1 cellular context compared by ENCODE assay signal in the genomic region with DNA sequence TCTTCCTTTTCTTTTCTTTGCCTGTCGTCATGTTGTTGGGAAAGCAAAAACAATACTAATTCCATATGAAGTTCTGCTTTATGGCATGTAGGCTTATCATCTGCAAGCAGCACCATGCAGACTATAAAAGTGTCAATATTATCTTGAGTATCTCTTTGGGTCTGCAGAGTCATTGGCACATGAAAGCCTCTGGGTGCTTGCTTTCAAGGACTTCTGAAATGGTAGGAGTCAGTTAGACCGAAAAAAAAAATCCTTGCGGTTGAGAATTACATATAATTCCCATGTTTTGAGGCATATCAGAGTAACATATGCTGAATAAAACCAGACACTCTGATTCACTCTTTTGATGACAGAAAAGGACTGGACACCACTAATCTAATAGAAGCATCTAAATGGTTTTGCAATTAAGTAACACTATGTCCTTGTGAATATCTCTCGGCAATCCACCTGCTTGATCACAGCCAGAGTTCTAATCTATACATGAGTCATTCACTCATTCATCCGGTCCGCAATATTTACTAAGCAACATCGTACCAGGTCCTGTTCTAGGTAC.
TF ChIP-seq lines count a peak whose summit lies in the region.

No MANE protein-coding gene starts in this region.

TF ChIP-seq in K562, 482 proteins besides CTCF, POLR2A, EP300 and RAD21 (continues in another document):
- peak; percentile 71 to 80 for TF ChIP-seq KDM1A (IDR thresholded peaks at IDR 0.05)
- TF ChIP-seq CBFA2T2 (conservative IDR thresholded peaks at IDR 0.05), result peak; percentile 75
- peak; percentile 66 for TF ChIP-seq FOXM1 (IDR thresholded peaks at IDR 0.05; ENCODE audit: low read depth)
- no peak for TF ChIP-seq FOXM1 (CRISPR knock-in tag; IDR thresholded peaks at IDR 0.05; ENCODE audit: low read depth)
- TF ChIP-seq RNF2 (IDR thresholded peaks at IDR 0.05), result peak; percentile 81
- TF ChIP-seq ZNF764 (CRISPR knock-in tag; IDR thresholded peaks at IDR 0.05; ENCODE audit: low read depth), result no peak
- TF ChIP-seq MEIS2 (IDR thresholded peaks at IDR 0.05; ENCODE audit: partially characterized antibody), result peak; percentile 98
- no peak for TF ChIP-seq MBD2 (IDR thresholded peaks at IDR 0.05; ENCODE audit: borderline replicate concordance, low read depth)
- TF ChIP-seq, protein P1, sequence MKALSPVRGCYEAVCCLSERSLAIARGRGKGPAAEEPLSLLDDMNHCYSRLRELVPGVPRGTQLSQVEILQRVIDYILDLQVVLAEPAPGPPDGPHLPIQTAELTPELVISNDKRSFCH (CRISPR knock-in tag; IDR thresholded peaks at IDR 0.05), result no peak
- TF ChIP-seq, protein P1 (tag; IDR thresholded peaks at IDR 0.05), result no peak
- peak; percentile 81 for TF ChIP-seq MAFG (tag; conservative IDR thresholded peaks at IDR 0.05)
- TF ChIP-seq SMARCA4 (IDR thresholded peaks at IDR 0.05), result peak; percentile 94
- TF ChIP-seq SPI1 (IDR thresholded peaks at IDR 0.05; ENCODE audit: borderline replicate concordance, low read depth, low read length), result no peak
- no peak for TF ChIP-seq ZNF586 (CRISPR knock-in tag; conservative IDR thresholded peaks at IDR 0.05)
- TF ChIP-seq, protein P2, sequence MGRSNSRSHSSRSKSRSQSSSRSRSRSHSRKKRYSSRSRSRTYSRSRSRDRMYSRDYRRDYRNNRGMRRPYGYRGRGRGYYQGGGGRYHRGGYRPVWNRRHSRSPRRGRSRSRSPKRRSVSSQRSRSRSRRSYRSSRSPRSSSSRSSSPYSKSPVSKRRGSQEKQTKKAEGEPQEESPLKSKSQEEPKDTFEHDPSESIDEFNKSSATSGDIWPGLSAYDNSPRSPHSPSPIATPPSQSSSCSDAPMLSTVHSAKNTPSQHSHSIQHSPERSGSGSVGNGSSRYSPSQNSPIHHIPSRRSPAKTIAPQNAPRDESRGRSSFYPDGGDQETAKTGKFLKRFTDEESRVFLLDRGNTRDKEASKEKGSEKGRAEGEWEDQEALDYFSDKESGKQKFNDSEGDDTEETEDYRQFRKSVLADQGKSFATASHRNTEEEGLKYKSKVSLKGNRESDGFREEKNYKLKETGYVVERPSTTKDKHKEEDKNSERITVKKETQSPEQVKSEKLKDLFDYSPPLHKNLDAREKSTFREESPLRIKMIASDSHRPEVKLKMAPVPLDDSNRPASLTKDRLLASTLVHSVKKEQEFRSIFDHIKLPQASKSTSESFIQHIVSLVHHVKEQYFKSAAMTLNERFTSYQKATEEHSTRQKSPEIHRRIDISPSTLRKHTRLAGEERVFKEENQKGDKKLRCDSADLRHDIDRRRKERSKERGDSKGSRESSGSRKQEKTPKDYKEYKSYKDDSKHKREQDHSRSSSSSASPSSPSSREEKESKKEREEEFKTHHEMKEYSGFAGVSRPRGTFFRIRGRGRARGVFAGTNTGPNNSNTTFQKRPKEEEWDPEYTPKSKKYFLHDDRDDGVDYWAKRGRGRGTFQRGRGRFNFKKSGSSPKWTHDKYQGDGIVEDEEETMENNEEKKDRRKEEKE (IDR thresholded peaks at IDR 0.05; ENCODE audit: borderline replicate concordance in 1 of 2, control insufficient read depth in 1 of 2, low read depth in 2 of 2, low read length in 1 of 2), result no peak
- TF ChIP-seq MTF1 (CRISPR knock-in tag; IDR thresholded peaks at IDR 0.05; ENCODE audit: borderline replicate concordance), result no peak
- TF ChIP-seq CSDE1 (IDR thresholded peaks at IDR 0.05), result no peak
- TF ChIP-seq FOS (IDR thresholded peaks at IDR 0.05; ENCODE audit: extremely low read depth, insufficient read length), result peak; percentile 37
- 0 out of 4 replicates have a peak, but pooled peaks of 1 of the 2 experiments have one; percentile 21 for TF ChIP-seq ARNT (IDR thresholded peaks at IDR 0.05)
- TF ChIP-seq GATA2 (CRISPR knock-in tag; IDR thresholded peaks at IDR 0.05), result peak; percentile 89
- TF ChIP-seq, protein P3, sequence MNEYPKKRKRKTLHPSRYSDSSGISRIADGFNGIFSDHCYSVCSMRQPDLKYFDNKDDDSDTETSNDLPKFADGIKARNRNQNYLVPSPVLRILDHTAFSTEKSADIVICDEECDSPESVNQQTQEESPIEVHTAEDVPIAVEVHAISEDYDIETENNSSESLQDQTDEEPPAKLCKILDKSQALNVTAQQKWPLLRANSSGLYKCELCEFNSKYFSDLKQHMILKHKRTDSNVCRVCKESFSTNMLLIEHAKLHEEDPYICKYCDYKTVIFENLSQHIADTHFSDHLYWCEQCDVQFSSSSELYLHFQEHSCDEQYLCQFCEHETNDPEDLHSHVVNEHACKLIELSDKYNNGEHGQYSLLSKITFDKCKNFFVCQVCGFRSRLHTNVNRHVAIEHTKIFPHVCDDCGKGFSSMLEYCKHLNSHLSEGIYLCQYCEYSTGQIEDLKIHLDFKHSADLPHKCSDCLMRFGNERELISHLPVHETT (CRISPR knock-in tag; conservative IDR thresholded peaks at IDR 0.05 in 1 of 2, IDR thresholded peaks at IDR 0.05 in 1 of 2), result peak in 1 of 2 experiments; percentile 63; a peak in 1 of 4 replicates
- TF ChIP-seq, protein P4, sequence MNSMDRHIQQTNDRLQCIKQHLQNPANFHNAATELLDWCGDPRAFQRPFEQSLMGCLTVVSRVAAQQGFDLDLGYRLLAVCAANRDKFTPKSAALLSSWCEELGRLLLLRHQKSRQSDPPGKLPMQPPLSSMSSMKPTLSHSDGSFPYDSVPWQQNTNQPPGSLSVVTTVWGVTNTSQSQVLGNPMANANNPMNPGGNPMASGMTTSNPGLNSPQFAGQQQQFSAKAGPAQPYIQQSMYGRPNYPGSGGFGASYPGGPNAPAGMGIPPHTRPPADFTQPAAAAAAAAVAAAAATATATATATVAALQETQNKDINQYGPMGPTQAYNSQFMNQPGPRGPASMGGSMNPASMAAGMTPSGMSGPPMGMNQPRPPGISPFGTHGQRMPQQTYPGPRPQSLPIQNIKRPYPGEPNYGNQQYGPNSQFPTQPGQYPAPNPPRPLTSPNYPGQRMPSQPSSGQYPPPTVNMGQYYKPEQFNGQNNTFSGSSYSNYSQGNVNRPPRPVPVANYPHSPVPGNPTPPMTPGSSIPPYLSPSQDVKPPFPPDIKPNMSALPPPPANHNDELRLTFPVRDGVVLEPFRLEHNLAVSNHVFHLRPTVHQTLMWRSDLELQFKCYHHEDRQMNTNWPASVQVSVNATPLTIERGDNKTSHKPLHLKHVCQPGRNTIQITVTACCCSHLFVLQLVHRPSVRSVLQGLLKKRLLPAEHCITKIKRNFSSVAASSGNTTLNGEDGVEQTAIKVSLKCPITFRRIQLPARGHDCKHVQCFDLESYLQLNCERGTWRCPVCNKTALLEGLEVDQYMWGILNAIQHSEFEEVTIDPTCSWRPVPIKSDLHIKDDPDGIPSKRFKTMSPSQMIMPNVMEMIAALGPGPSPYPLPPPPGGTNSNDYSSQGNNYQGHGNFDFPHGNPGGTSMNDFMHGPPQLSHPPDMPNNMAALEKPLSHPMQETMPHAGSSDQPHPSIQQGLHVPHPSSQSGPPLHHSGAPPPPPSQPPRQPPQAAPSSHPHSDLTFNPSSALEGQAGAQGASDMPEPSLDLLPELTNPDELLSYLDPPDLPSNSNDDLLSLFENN (IDR thresholded peaks at IDR 0.05; ENCODE audit: low read depth in 2 of 2, low read length in 2 of 2), result peak in 1 of 2 experiments; percentile 88; a peak in 2 of 4 replicates
- TF ChIP-seq BHLHE40 (IDR thresholded peaks at IDR 0.05; ENCODE audit: low read length), result peak; percentile 77
- TF ChIP-seq, protein P5, sequence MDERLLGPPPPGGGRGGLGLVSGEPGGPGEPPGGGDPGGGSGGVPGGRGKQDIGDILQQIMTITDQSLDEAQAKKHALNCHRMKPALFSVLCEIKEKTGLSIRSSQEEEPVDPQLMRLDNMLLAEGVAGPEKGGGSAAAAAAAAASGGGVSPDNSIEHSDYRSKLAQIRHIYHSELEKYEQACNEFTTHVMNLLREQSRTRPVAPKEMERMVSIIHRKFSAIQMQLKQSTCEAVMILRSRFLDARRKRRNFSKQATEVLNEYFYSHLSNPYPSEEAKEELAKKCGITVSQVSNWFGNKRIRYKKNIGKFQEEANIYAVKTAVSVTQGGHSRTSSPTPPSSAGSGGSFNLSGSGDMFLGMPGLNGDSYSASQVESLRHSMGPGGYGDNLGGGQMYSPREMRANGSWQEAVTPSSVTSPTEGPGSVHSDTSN (CRISPR knock-in tag; IDR thresholded peaks at IDR 0.05; ENCODE audit: low read depth), result no peak
- TF ChIP-seq, protein P5 (tag; conservative IDR thresholded peaks at IDR 0.05; ENCODE audit: low read depth), result peak; percentile 96
- 0 out of 2 replicates have a peak, but pooled peaks have one; percentile 70 for TF ChIP-seq ZEB2 (IDR thresholded peaks at IDR 0.05)
- TF ChIP-seq EHMT2 (IDR thresholded peaks at IDR 0.05), result peak; percentile 23; the same call in 1 of the 2 replicates
- no peak for TF ChIP-seq SAFB2 (IDR thresholded peaks at IDR 0.05; ENCODE audit: borderline replicate concordance, low read depth, low read length, severe bottlenecking)
- TF ChIP-seq HDAC3 (IDR thresholded peaks at IDR 0.05; ENCODE audit: borderline replicate concordance, partially characterized antibody), result peak; percentile 46
- peak; percentile 90 for TF ChIP-seq CBFA2T3 (IDR thresholded peaks at IDR 0.05)
- TF ChIP-seq GATAD2B (IDR thresholded peaks at IDR 0.05; ENCODE audit: borderline replicate concordance), result peak; percentile 30; the same call in 1 of the 2 replicates
- peak; percentile 83 for TF ChIP-seq PML (IDR thresholded peaks at IDR 0.05; ENCODE audit: low read length)
- no peak for TF ChIP-seq LCOR (CRISPR knock-in tag; IDR thresholded peaks at IDR 0.05)
- 0 out of 2 replicates have a peak, but pooled peaks have one; percentile 11 for TF ChIP-seq JUN (IDR thresholded peaks at IDR 0.05; ENCODE audit: borderline replicate concordance, low read depth, low read length)
- TF ChIP-seq JUN (CRISPR knock-in tag; IDR thresholded peaks at IDR 0.05; ENCODE audit: borderline replicate concordance), result no peak
- TF ChIP-seq ZNF589 (CRISPR knock-in tag; IDR thresholded peaks at IDR 0.05; ENCODE audit: low read depth), result no peak
- no peak for TF ChIP-seq MXI1 (IDR thresholded peaks at IDR 0.05; ENCODE audit: low read depth, low read length)
- peak; percentile 69; the same call in 1 of the 2 replicates for TF ChIP-seq ZNF766 (CRISPR knock-in tag; conservative IDR thresholded peaks at IDR 0.05)
- TF ChIP-seq STAT5A (IDR thresholded peaks at IDR 0.05; ENCODE audit: borderline replicate concordance, low read length), result peak; percentile 73; the same call in 1 of the 2 replicates
- TF ChIP-seq LEF1 (IDR thresholded peaks at IDR 0.05), result peak; percentile 93
- TF ChIP-seq, protein P6, sequence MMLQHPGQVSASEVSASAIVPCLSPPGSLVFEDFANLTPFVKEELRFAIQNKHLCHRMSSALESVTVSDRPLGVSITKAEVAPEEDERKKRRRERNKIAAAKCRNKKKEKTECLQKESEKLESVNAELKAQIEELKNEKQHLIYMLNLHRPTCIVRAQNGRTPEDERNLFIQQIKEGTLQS (IDR thresholded peaks at IDR 0.05), result peak; percentile 81; the same call in 1 of the 2 replicates
- TF ChIP-seq, protein P6 (CRISPR knock-in tag; conservative IDR thresholded peaks at IDR 0.05), result peak; percentile 74; the same call in 1 of the 2 replicates
- no peak for TF ChIP-seq SIN3A (IDR thresholded peaks at IDR 0.05; ENCODE audit: borderline replicate concordance in 2 of 2, control insufficient read depth in 1 of 2, low read depth in 2 of 2, low read length in 2 of 2)
- TF ChIP-seq NCOA2 (IDR thresholded peaks at IDR 0.05; ENCODE audit: partially characterized antibody in 2 of 2), result no peak
- peak in 1 of 2 experiments; percentile 59; a peak in 1 of 4 replicates for TF ChIP-seq TBL1XR1 (IDR thresholded peaks at IDR 0.05; ENCODE audit: low read length in 2 of 2)
- no peak for TF ChIP-seq ARHGAP35 (IDR thresholded peaks at IDR 0.05; ENCODE audit: partially characterized antibody)
- TF ChIP-seq, protein P7, sequence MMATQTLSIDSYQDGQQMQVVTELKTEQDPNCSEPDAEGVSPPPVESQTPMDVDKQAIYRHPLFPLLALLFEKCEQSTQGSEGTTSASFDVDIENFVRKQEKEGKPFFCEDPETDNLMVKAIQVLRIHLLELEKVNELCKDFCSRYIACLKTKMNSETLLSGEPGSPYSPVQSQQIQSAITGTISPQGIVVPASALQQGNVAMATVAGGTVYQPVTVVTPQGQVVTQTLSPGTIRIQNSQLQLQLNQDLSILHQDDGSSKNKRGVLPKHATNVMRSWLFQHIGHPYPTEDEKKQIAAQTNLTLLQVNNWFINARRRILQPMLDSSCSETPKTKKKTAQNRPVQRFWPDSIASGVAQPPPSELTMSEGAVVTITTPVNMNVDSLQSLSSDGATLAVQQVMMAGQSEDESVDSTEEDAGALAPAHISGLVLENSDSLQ (IDR thresholded peaks at IDR 0.05), result peak; percentile 71
- TF ChIP-seq, protein P8, sequence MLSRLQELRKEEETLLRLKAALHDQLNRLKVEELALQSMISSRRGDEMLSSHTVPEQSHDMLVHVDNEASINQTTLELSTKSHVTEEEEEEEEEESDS (CRISPR knock-in tag; IDR thresholded peaks at IDR 0.05), result no peak
- peak; percentile 81; the same call in 1 of the 2 replicates for TF ChIP-seq TCF7 (IDR thresholded peaks at IDR 0.05; ENCODE audit: borderline replicate concordance)
- no peak for TF ChIP-seq RBBP5 (IDR thresholded peaks at IDR 0.05; ENCODE audit: borderline replicate concordance, insufficient read depth, low read length, poor library complexity, severe bottlenecking)
- TF ChIP-seq HDAC2 (IDR thresholded peaks at IDR 0.05), result peak; percentile 37; the same call in 1 of the 2 replicates
- peak; percentile 40 for TF ChIP-seq CREM (IDR thresholded peaks at IDR 0.05; ENCODE audit: low read depth)
- no peak for TF ChIP-seq GABPB2 (CRISPR knock-in tag; conservative IDR thresholded peaks at IDR 0.05)
- TF ChIP-seq TAL1 (IDR thresholded peaks at IDR 0.05), result peak; percentile 88
- no peak for TF ChIP-seq ZFPM2 (CRISPR knock-in tag; IDR thresholded peaks at IDR 0.05)
- peak; percentile 55; the same call in 1 of the 2 replicates for TF ChIP-seq C11orf30 (IDR thresholded peaks at IDR 0.05; ENCODE audit: low read depth)
- 0 out of 2 replicates have a peak, but pooled peaks have one; percentile 19 for TF ChIP-seq GABPA (tag; conservative IDR thresholded peaks at IDR 0.05; ENCODE audit: low read depth)
- no peak for TF ChIP-seq NFATC3 (IDR thresholded peaks at IDR 0.05)
- TF ChIP-seq ZNF431 (CRISPR knock-in tag; IDR thresholded peaks at IDR 0.05), result no peak
